In genomic region chr1:207822602-207823451, GRCh38 we compare ENCODE assay signal across 8 cellular contexts.
A peak's percentile ranks its signal among the peaks of the same experiment; 100 is the strongest.
DNase-seq lines count a peak whose midpoint lies in the region; ATAC-seq lines count a peak whose summit lies in the region.

No MANE protein-coding gene starts in this region.

- in situ Hi-C loops in ACHN (cut with HindIII; ENCODE audit: low pct_ligation_motif_present, low pct_unique_long_range_greater_than_20kb, low sequenced_read_pairs): no loop called here

- DNase-seq in ACHN (peak; percentile 97), SK-N-DZ (ENCODE audit: low spot score) (peak; percentile 11), anterior cingulate cortex (lab: John Stamatoyannopoulos, UW) (peak; percentile 37 to 98 (median 90)), iPS-NIHi7 (ENCODE audit: extremely low spot score) (peak; percentile 67), NOMO-1 treated with DMSO at 0.1 percent for 48 hours (lab: John Stamatoyannopoulos, UW; ENCODE audit: unreplicated experiment) (no peak)
- peak; percentile 31 to 52 for DNase-seq in stimulated activated CD4-positive, alpha-beta T cell treated with anti-CD3 and anti-CD28 coated beads, Interleukin-15, amount 100 ng/mL, for 1 hour (ENCODE audit: low read depth in 1 of 2, low spot score in 1 of 2)

- peak; percentile 58 for ATAC-seq in GM18519 (IDR thresholded peaks at IDR 0.05; ENCODE audit: low FRiP score, unreplicated experiment)
- ATAC-seq in HG02970 (IDR thresholded peaks at IDR 0.05; ENCODE audit: low FRiP score, unreplicated experiment): peak; percentile 52
